ENCODE assay signal across 1 cellular context in genomic region chr11:61918251-61919112, GRCh38.
TF ChIP-seq lines count a peak whose summit lies in the region.

No MANE protein-coding gene starts in this region.

TF ChIP-seq in H1, 55 proteins besides CTCF, POLR2A, EP300 and RAD21:
- TF ChIP-seq GABPA (IDR thresholded peaks at IDR 0.05; ENCODE audit: borderline replicate concordance, insufficient read depth, low read length), result no peak
- no peak for TF ChIP-seq RBBP5 (IDR thresholded peaks at IDR 0.05; ENCODE audit: borderline replicate concordance, low read depth, low read length)
- TF ChIP-seq SIN3A (conservative IDR thresholded peaks at IDR 0.05 in 1 of 2, IDR thresholded peaks at IDR 0.05 in 1 of 2; ENCODE audit: low read depth in 1 of 2, low read length in 2 of 2), result no peak
- no peak for TF ChIP-seq SIX5 (IDR thresholded peaks at IDR 0.05; ENCODE audit: low read depth, low read length)
